Comparison of ENCODE assay signal across 8 cellular contexts in genomic region chr3:52123106-52123708, GRCh38. TPM values are rescaled to one million over a fixed set of nuclear protein-coding genes. Genes with fewer than 3 reads are reported as not detected.
A peak's percentile ranks its signal among the peaks of the same experiment; 100 is the strongest.
DNase-seq lines count a peak whose midpoint lies in the region; ATAC-seq and TF ChIP-seq lines count a peak whose summit lies in the region.

No MANE protein-coding gene starts in this region.

- in situ Hi-C loops in T47D (cut with HindIII; ENCODE audit: low pct_unique_long_range_greater_than_20kb, low sequenced_read_pairs) = no loop called here

- ATAC-seq in WTC11 = peak; percentile 95
- no peak for ATAC-seq in HG02623 (IDR thresholded peaks at IDR 0.05; ENCODE audit: unreplicated experiment)

- TF ChIP-seq CTCF in MM.1S (IDR thresholded peaks at IDR 0.05; ENCODE audit: low read length) (peak; percentile 92), WTC11 (IDR thresholded peaks at IDR 0.05) (peak; percentile 96)

- H3K36me3 ChIP-seq in MM.1S (replicated peaks; ENCODE audit: insufficient read depth, low read length) = no peaks in the 10 kb centered on the region

- no peaks in the 10 kb centered on the region for H3K27me3 ChIP-seq in MM.1S (replicated peaks; ENCODE audit: insufficient read depth, low read length)

- no peaks in the 10 kb centered on the region for H3K79me2 ChIP-seq in MM.1S (ENCODE audit: low read length)

- H3K4me3 ChIP-seq in MM.1S (ENCODE audit: low read length) = no peak overlapping the region

- no peaks in the 10 kb centered on the region for H3F3A ChIP-seq in MM.1S (ENCODE audit: insufficient read depth, low read length)

- no peak overlapping the region for H3K4me2 ChIP-seq in MM.1S (ENCODE audit: low read depth, low read length)

- H3K9me3 ChIP-seq in MM.1S (replicated peaks; ENCODE audit: insufficient read depth, low read length) = no peaks in the 10 kb centered on the region

- no peaks in the 10 kb centered on the region for H3K4me1 ChIP-seq in MM.1S (ENCODE audit: low read length)

- H3K27ac Mint-ChIP-seq in WTC11 (no peak overlapping the region), immature natural killer cell (peak overlapping the region in 1 of 6 donors; percentile 29)

- H3K9ac ChIP-seq in MM.1S (ENCODE audit: low read length) = no peak overlapping the region

- H3K36me3 Mint-ChIP-seq in WTC11 (peaks cover 47% of the 10 kb centered on the region), immature natural killer cell (peaks cover 0 to 3% (median 0%) of the 10 kb centered on the region in 3 donors)

- POLR2A ChIA-PET in WTC11 (lab: Charles Lee) = interaction anchor here (0.5 to 1.0 kb wide), 2 partner anchors 70 to 128 kb away, joined by 3 read pairs; partner anchors contain the start of gene RPL29

- H2AFZ ChIP-seq in MM.1S (ENCODE audit: low read length) = no peak overlapping the region

- no peaks in the 10 kb centered on the region for H3K9me2 ChIP-seq in MM.1S (replicated peaks; ENCODE audit: insufficient read depth, low read length)

- H4K20me1 ChIP-seq in MM.1S (ENCODE audit: insufficient read depth, low read length) = no peaks in the 10 kb centered on the region

- H3K9me3 Mint-ChIP-seq in WTC11 (no peaks in the 10 kb centered on the region), immature natural killer cell (no peaks in the 10 kb centered on the region)

- H3K27me3 Mint-ChIP-seq in WTC11 (ENCODE audit: low read depth) (no peaks in the 10 kb centered on the region), immature natural killer cell (ENCODE audit: low read depth in 3 of 3) (peaks cover 0 to 5% (median 2%) of the 10 kb centered on the region in 3 donors)

- H3K4me1 Mint-ChIP-seq in WTC11 (no peaks in the 10 kb centered on the region), immature natural killer cell (peaks cover 17 to 30% of the 10 kb centered on the region in 2 donors)

- H3K27ac ChIP-seq in MM.1S (ENCODE audit: low read length) = no peak overlapping the region

- H3K4me3 Mint-ChIP-seq in WTC11 (no peak overlapping the region), immature natural killer cell (no peak overlapping the region)

- CTCF ChIA-PET in WTC11 (lab: Charles Lee) = interaction anchor here (0.6 to 3.9 kb wide), 34 partner anchors 11 to 265 kb away, joined by 3 to 61 read pairs (median 5); partner anchors contain the start of genes DUSP7 and POC1A

- DNase-seq in NCI-H345 (lab: John Stamatoyannopoulos, UW) = peak; percentile 18
- DNase-seq in NCI-H345 treated with DMSO at 0.1 percent for 48 hours (lab: John Stamatoyannopoulos, UW; ENCODE audit: unreplicated experiment) = no peak
- DNase-seq in MM.1S = peak; percentile 50
- peak; percentile 84 for DNase-seq in WTC11 (ENCODE audit: low spot score)
- DNase-seq in T47D (ENCODE audit: low read depth in 1 of 2, low spot score in 1 of 2) = peak; percentile 56 to 62
- peak; percentile 71 to 77 (median 74) for DNase-seq in immature natural killer cell
- peak; percentile 47 for DNase-seq in smooth muscle cell of the brain vasculature (ENCODE audit: low read depth, low spot score)

TF ChIP-seq in WTC11, 78 proteins besides CTCF, POLR2A, EP300 and RAD21 (continues in another document):
- TF ChIP-seq RELA (CRISPR knock-in tag; IDR thresholded peaks at IDR 0.05; ENCODE audit: borderline replicate concordance) (no peak), FOXK1 (CRISPR knock-in tag; IDR thresholded peaks at IDR 0.05) (no peak), ZNF121 (CRISPR knock-in tag; IDR thresholded peaks at IDR 0.05) (no peak), GABPB1 (CRISPR knock-in tag; IDR thresholded peaks at IDR 0.05) (no peak), MXD4 (CRISPR knock-in tag; IDR thresholded peaks at IDR 0.05; ENCODE audit: borderline replicate concordance) (no peak), ZNF396 (CRISPR knock-in tag; IDR thresholded peaks at IDR 0.05; ENCODE audit: borderline replicate concordance) (no peak), NR3C1 (CRISPR knock-in tag; conservative IDR thresholded peaks at IDR 0.05; ENCODE audit: low read depth) (no peak), KAT7 (CRISPR knock-in tag; IDR thresholded peaks at IDR 0.05; ENCODE audit: borderline replicate concordance) (no peak), RORB (CRISPR knock-in tag; IDR thresholded peaks at IDR 0.05) (no peak), ZNF263 (CRISPR knock-in tag; IDR thresholded peaks at IDR 0.05; ENCODE audit: low read depth) (no peak), ZNF425 (CRISPR knock-in tag; conservative IDR thresholded peaks at IDR 0.05) (no peak), OVOL2 (CRISPR knock-in tag; IDR thresholded peaks at IDR 0.05; ENCODE audit: borderline replicate concordance) (no peak), TEAD1 (CRISPR knock-in tag; IDR thresholded peaks at IDR 0.05) (no peak), CBFB (CRISPR knock-in tag; IDR thresholded peaks at IDR 0.05; ENCODE audit: low read depth) (no peak), ZNF416 (CRISPR knock-in tag; IDR thresholded peaks at IDR 0.05) (no peak)
- TF ChIP-seq, protein P1, sequence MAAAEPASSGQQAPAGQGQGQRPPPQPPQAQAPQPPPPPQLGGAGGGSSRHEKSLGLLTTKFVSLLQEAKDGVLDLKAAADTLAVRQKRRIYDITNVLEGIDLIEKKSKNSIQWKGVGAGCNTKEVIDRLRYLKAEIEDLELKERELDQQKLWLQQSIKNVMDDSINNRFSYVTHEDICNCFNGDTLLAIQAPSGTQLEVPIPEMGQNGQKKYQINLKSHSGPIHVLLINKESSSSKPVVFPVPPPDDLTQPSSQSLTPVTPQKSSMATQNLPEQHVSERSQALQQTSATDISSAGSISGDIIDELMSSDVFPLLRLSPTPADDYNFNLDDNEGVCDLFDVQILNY (CRISPR knock-in tag; IDR thresholded peaks at IDR 0.05) = no peak
- TF ChIP-seq, protein P2, sequence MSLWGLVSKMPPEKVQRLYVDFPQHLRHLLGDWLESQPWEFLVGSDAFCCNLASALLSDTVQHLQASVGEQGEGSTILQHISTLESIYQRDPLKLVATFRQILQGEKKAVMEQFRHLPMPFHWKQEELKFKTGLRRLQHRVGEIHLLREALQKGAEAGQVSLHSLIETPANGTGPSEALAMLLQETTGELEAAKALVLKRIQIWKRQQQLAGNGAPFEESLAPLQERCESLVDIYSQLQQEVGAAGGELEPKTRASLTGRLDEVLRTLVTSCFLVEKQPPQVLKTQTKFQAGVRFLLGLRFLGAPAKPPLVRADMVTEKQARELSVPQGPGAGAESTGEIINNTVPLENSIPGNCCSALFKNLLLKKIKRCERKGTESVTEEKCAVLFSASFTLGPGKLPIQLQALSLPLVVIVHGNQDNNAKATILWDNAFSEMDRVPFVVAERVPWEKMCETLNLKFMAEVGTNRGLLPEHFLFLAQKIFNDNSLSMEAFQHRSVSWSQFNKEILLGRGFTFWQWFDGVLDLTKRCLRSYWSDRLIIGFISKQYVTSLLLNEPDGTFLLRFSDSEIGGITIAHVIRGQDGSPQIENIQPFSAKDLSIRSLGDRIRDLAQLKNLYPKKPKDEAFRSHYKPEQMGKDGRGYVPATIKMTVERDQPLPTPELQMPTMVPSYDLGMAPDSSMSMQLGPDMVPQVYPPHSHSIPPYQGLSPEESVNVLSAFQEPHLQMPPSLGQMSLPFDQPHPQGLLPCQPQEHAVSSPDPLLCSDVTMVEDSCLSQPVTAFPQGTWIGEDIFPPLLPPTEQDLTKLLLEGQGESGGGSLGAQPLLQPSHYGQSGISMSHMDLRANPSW (CRISPR knock-in tag; conservative IDR thresholded peaks at IDR 0.05; ENCODE audit: low read depth) = no peak
- TF ChIP-seq, protein P3, sequence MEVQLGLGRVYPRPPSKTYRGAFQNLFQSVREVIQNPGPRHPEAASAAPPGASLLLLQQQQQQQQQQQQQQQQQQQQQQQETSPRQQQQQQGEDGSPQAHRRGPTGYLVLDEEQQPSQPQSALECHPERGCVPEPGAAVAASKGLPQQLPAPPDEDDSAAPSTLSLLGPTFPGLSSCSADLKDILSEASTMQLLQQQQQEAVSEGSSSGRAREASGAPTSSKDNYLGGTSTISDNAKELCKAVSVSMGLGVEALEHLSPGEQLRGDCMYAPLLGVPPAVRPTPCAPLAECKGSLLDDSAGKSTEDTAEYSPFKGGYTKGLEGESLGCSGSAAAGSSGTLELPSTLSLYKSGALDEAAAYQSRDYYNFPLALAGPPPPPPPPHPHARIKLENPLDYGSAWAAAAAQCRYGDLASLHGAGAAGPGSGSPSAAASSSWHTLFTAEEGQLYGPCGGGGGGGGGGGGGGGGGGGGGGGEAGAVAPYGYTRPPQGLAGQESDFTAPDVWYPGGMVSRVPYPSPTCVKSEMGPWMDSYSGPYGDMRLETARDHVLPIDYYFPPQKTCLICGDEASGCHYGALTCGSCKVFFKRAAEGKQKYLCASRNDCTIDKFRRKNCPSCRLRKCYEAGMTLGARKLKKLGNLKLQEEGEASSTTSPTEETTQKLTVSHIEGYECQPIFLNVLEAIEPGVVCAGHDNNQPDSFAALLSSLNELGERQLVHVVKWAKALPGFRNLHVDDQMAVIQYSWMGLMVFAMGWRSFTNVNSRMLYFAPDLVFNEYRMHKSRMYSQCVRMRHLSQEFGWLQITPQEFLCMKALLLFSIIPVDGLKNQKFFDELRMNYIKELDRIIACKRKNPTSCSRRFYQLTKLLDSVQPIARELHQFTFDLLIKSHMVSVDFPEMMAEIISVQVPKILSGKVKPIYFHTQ (CRISPR knock-in tag; IDR thresholded peaks at IDR 0.05) = no peak

RNA-seq across cellular contexts. Expression of gene POC1A, which starts 31.0 kb away (rescaled TPM):
- 31.3 to 36.2 TPM (median 34.9 TPM) in 3 replicates for total RNA-seq in WTC11 (2021)
- 1 to 10 TPM in 2 of 3 donors, not detected in 1; 2.9 to 4.0 TPM for polyA plus RNA-seq in immature natural killer cell
